8 cellular contexts compared by ENCODE assay signal in the genomic region with DNA sequence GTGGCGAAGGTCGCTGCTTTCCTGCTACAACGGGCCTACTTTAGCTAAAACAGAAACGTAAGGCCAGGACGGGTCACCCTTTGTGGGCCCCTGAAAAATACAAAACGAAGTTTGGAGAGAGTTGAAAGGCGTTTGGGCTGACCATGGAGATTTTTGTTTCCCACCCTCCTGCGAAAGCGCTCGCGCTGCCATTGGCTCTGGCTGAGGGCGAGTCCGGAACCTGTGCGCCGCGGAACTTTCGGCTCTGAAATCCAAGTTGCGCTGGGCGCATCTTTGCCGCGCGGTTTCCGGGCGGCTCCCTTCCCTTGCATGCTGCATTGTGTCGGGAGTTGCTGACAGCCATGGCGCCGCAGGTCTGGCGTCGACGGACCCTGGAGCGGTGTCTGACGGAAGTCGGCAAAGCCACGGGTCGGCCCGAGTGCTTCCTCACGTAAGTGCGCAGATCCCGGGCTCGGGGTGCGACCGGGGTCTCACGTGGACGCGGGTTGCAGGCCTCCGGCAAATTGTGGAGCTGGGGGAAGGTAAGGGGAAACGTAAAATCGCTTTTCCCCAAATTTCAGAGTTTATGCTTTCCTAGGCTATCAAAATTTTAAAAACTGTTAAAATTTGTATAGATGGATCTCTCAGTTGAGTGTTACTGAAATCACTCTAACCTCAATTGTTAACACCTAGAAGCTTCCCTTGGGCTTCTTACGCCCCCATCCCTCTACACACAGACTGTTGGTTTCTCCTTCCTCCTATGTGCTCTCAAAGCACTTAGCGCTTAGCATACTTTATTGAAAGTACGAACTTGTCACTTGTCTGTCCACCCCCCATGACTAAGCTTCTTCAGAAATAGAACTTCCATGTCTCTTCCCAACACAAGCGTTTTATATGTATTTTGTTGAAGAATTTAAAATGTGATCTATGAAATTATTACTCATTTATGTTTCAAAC. TPM values are rescaled to one million over a fixed set of nuclear protein-coding genes. Genes with fewer than 3 reads are reported as not detected.
A peak's percentile ranks its signal among the peaks of the same experiment; 100 is the strongest.
DNase-seq lines count a peak whose midpoint lies in the region; ATAC-seq and TF ChIP-seq lines count a peak whose summit lies in the region.

Gene MPHOSPH10, plus strand, starts transcription at position 310 of the 936 bp plus-strand sequence. Its CDS starts 32 bp downstream, at position 342.

- H3K9me2 ChIP-seq in PC-3 (replicated peaks; ENCODE audit: low read length): no peaks in the 10 kb centered on the region

- WGBS in esophagus, 2 donors: 0% methylated on average over 52 of the region's 52 CpGs

- TSS peak; percentile 45 for BruUV-seq in PC-3 (replicated peaks; lab: Mats Ljungman, UMichigan)

- H3K36me3 ChIP-seq in PC-3 (ENCODE audit: low read depth, low read length) (peaks cover 24% of the 10 kb centered on the region), esophagus (ENCODE audit: control insufficient read depth in 2 of 2, insufficient read depth in 2 of 2, low read length in 1 of 2) (no peaks in the 10 kb centered on the region), mucosa of stomach (ENCODE audit: control insufficient read depth, insufficient read depth, low read length) (no peaks in the 10 kb centered on the region)

- POLR2A ChIA-PET in PC-3 (lab: Charles Lee; ENCODE audit: unreplicated experiment): no interaction called here

- H3K4me3 ChIP-seq in PC-3 (ENCODE audit: low read length) (peak within 1 kb of the TSS; percentile 93), esophagus (ENCODE audit: low read depth in 1 of 2, low read length in 2 of 2) (peak within 1 kb of the TSS; percentile 78 to 97), mucosa of stomach (ENCODE audit: low read length) (peak within 1 kb of the TSS; percentile 94)

- TF ChIP-seq CTCF in PC-3 (conservative IDR thresholded peaks at IDR 0.05; ENCODE audit: low read depth, low read length): no peak

- H3K27ac ChIP-seq in PC-3 (ENCODE audit: low read length) (peak within 1 kb of the TSS; percentile 87), esophagus (ENCODE audit: low read depth in 2 of 2, low read length in 1 of 2) (peak within 1 kb of the TSS; percentile 97 to 99)

- H3K9me3 ChIP-seq in PC-3 (ENCODE audit: low read length): no peaks in the 10 kb centered on the region
- H3K9me3 ChIP-seq in esophagus (ENCODE audit: control insufficient read depth in 2 of 2, insufficient read depth in 1 of 2, low read depth in 1 of 2, low read length in 1 of 2): no peaks in the 10 kb centered on the region
- no peaks in the 10 kb centered on the region for H3K9me3 ChIP-seq in mucosa of stomach (ENCODE audit: control insufficient read depth, low read length)

- intact Hi-C loops in PC-3 (cut with micrococcal nuclease): no loop called here

- peak; percentile 93 for ATAC-seq in GM21528 (IDR thresholded peaks at IDR 0.05; ENCODE audit: low FRiP score, unreplicated experiment)
- ATAC-seq in PC-3: peak; percentile 93

- peaks cover 8% of the 10 kb centered on the region for H3F3A ChIP-seq in PC-3 (ENCODE audit: low read length, unreplicated experiment)

- H3K4me1 ChIP-seq in PC-3 (ENCODE audit: insufficient read depth, low read length) (peaks cover 15% of the 10 kb centered on the region), esophagus (ENCODE audit: control insufficient read depth in 2 of 2, insufficient read depth in 2 of 2, low read length in 1 of 2) (peaks cover 0 to 3% of the 10 kb centered on the region in 2 donors), mucosa of stomach (ENCODE audit: control insufficient read depth, insufficient read depth, low read length) (no peaks in the 10 kb centered on the region)

- peak within 1 kb of the TSS; percentile 90 for H3K4me2 ChIP-seq in PC-3 (ENCODE audit: low read length)

- H3K9ac ChIP-seq in PC-3 (ENCODE audit: low read length) (peak within 1 kb of the TSS; percentile 97), mucosa of stomach (ENCODE audit: low read length) (peak within 1 kb of the TSS; percentile 91)

- peaks cover 23% of the 10 kb centered on the region for H4K20me1 ChIP-seq in PC-3 (ENCODE audit: low read length)

- peak within 1 kb of the TSS; percentile 90 for H2AFZ ChIP-seq in PC-3 (ENCODE audit: low read length)

- no peaks in the 10 kb centered on the region for H3K27me3 ChIP-seq in PC-3 (ENCODE audit: low read length)
- H3K27me3 ChIP-seq in esophagus (ENCODE audit: control insufficient read depth in 1 of 2, insufficient read depth in 2 of 2, low read length in 2 of 2): no peaks in the 10 kb centered on the region
- H3K27me3 ChIP-seq in mucosa of stomach (ENCODE audit: control insufficient read depth, insufficient read depth, low read length): no peaks in the 10 kb centered on the region

- H3K79me2 ChIP-seq in PC-3 (ENCODE audit: low read length): peaks cover 70% of the 10 kb centered on the region

- DNase-seq in DMS153 treated with DMSO at 0.1 percent for 48 hours (lab: John Stamatoyannopoulos, UW; ENCODE audit: unreplicated experiment): peak; percentile 91
- DNase-seq in HuH-7 (ENCODE audit: low spot score): peak; percentile 76
- peak; percentile 94 for DNase-seq in PC-3
- peak; percentile 87 for DNase-seq in activated T-cell treated with anti-CD3 and anti-CD28 coated beads for 48 hours (ENCODE audit: low read depth)
- DNase-seq in stimulated activated CD8-positive, alpha-beta memory T cell treated with anti-CD3 and anti-CD28 coated beads, Interleukin-4, amount 100 ng/mL, for 48 hours: peak; percentile 91

- CTCF ChIA-PET in PC-3 (lab: Charles Lee): interaction anchor here (1.0 to 1.1 kb wide), 2 partner anchors 31 to 62 kb away, joined by 3 read pairs; partner anchors contain the start of gene NAGK

RNA-seq across cellular contexts. Expression of gene MPHOSPH10, which starts in this region (rescaled TPM):
- 26.4 and 28.0 TPM in 2 replicates for total RNA-seq in PC-3 (2014; rRNA removed)
- polyA plus RNA-seq in esophagus: 10 to 100 TPM; 29.3 to 40.5 TPM

Comparison
In these comparisons a context has a peak if more than half of its experiments do, and no peak if none do; other contexts are left out.
1. Peak in every context shown above with its lines: DNase-seq, ATAC-seq, H3K4me3 ChIP-seq and H3K27ac ChIP-seq.